Comparison of ENCODE assay signal across 2 cellular contexts in genomic region chr4:90660672-90661071, GRCh38.
TF ChIP-seq lines count a peak whose summit lies in the region.

No MANE protein-coding gene starts in this region.

TF ChIP-seq in HepG2, 621 proteins besides CTCF, POLR2A, EP300 and RAD21:
- TF ChIP-seq CEBPB (IDR thresholded peaks at IDR 0.05; ENCODE audit: borderline replicate concordance, low read depth, low read length) (peak; percentile 38; the same call in 1 of the 2 replicates), JUND (CRISPR knock-in tag; IDR thresholded peaks at IDR 0.05) (no peak)

TF ChIP-seq in IMR-90, 13 proteins besides CTCF, POLR2A, EP300 and RAD21:
- TF ChIP-seq CEBPB (IDR thresholded peaks at IDR 0.05; ENCODE audit: low read depth, low read length), result peak; percentile 79
- TF ChIP-seq MAZ (IDR thresholded peaks at IDR 0.05; ENCODE audit: borderline replicate concordance, low read depth, low read length), result no peak
TF ChIP-seq in IMR-90: peak in this region for 1.
